In the genomic region with DNA sequence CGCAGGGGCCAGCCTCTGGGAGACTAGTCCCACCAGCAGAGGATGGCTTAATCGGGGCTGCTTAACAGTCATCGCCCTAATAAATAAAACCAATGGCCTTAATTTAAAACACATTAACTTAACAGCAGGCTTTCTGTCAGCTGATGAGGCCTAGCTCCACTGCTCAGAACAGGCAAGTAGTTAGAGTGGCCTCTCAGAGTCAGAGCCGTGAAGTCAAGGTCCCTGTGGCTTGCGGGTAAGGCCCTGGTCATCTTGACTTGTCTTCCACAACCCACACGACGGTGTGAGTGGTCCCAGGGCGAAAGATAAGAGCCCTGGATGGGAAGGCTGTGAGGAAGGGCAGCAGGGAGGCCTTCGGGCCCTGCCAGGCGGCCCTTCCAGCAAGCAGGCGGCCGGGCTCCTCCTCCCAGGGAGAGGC, we compare ENCODE assay signal across 8 cellular contexts. TPM values are rescaled to one million over a fixed set of nuclear protein-coding genes. Genes with fewer than 3 reads are reported as not detected.
DNase-seq lines count a peak whose midpoint lies in the region; ATAC-seq and TF ChIP-seq lines count a peak whose summit lies in the region.

No MANE protein-coding gene starts in this region.

- H3K4me3 Mint-ChIP-seq in activated naive CD8-positive, alpha-beta T cell treated with anti-CD3 and anti-CD28 coated beads, Interleukin-2, amount 50 U/mL, for 24 hours = peak overlapping the region; percentile 26

- H3K27ac Mint-ChIP-seq in activated naive CD8-positive, alpha-beta T cell treated with anti-CD3 and anti-CD28 coated beads, Interleukin-2, amount 50 U/mL, for 24 hours = peak overlapping the region; percentile 73

- no peak for TF ChIP-seq CTCF in stomach (IDR thresholded peaks at IDR 0.05)

- ATAC-seq in HG03097 (IDR thresholded peaks at IDR 0.05; ENCODE audit: low FRiP score, unreplicated experiment) = peak; percentile 3
- ATAC-seq in activated naive CD8-positive, alpha-beta T cell treated with anti-CD3 and anti-CD28 coated beads, Interleukin-2, amount 50 U/mL, for 24 hours = no peak
- no peak for ATAC-seq in HG03045 (IDR thresholded peaks at IDR 0.05; ENCODE audit: unreplicated experiment)
- ATAC-seq in GM21526 (IDR thresholded peaks at IDR 0.05; ENCODE audit: low FRiP score, unreplicated experiment) = no peak

- H3K36me3 Mint-ChIP-seq in activated naive CD8-positive, alpha-beta T cell treated with anti-CD3 and anti-CD28 coated beads, Interleukin-2, amount 50 U/mL, for 24 hours (ENCODE audit: low read depth) = peaks cover 2% of the 10 kb centered on the region

- DNase-seq in activated naive CD8-positive, alpha-beta T cell treated with anti-CD3 and anti-CD28 coated beads, Interleukin-2, amount 50 U/mL, for 24 hours = no peak
- no peak for DNase-seq in stomach
- no peak for DNase-seq in germinal center (ENCODE audit: low spot score)

- H3K27me3 Mint-ChIP-seq in activated naive CD8-positive, alpha-beta T cell treated with anti-CD3 and anti-CD28 coated beads, Interleukin-2, amount 50 U/mL, for 24 hours = no peaks in the 10 kb centered on the region

- no peak for TF ChIP-seq POLR2A in stomach (IDR thresholded peaks at IDR 0.05)

- WGBS in stomach, 5 donors = 48 to 57% (median 55%) methylated on average over 9 to 12 of the region's 12 CpGs

- no peak for TF ChIP-seq EP300 in stomach (IDR thresholded peaks at IDR 0.05)

- H3K27me3 ChIP-seq in iPS-20b (ENCODE audit: insufficient read depth, low read length) (no peaks in the 10 kb centered on the region), stomach (no peaks in the 10 kb centered on the region)

- peaks cover 21% of the 10 kb centered on the region for H3K4me1 Mint-ChIP-seq in activated naive CD8-positive, alpha-beta T cell treated with anti-CD3 and anti-CD28 coated beads, Interleukin-2, amount 50 U/mL, for 24 hours

- intact Hi-C loops in stomach (cut with DNase I; ENCODE audit: low total_unique reads) = loop anchor here (10.0 kb wide), 1 partner anchor 144 kb away; no protein-coding TSS in a partner anchor

- no peaks in the 10 kb centered on the region for H3K36me3 ChIP-seq in ES-I3 (ENCODE audit: insufficient read depth, low read length)
- peaks cover 6% of the 10 kb centered on the region for H3K36me3 ChIP-seq in iPS-20b (ENCODE audit: insufficient read depth, low read depth, low read length)
- H3K36me3 ChIP-seq in stomach = no peaks in the 10 kb centered on the region

- H3K4me3 ChIP-seq in iPS-20b (ENCODE audit: low read length) (peak overlapping the region; percentile 63; the same call in 1 of the 2 replicates), stomach (peak overlapping the region; percentile 64 to 76 (median 71))

- peak overlapping the region; percentile 58 for H3K9ac ChIP-seq in ES-I3 (ENCODE audit: low read depth, low read length)
- peak overlapping the region; percentile 66; the same call in 1 of the 2 replicates for H3K9ac ChIP-seq in iPS-20b (ENCODE audit: low read depth, low read length)

- H3K9me3 ChIP-seq in ES-I3 (ENCODE audit: control insufficient read depth, insufficient read depth, low read length) = no peaks in the 10 kb centered on the region
- no peaks in the 10 kb centered on the region for H3K9me3 ChIP-seq in iPS-20b (ENCODE audit: insufficient read depth, low read depth, low read length)
- H3K9me3 ChIP-seq in stomach = no peaks in the 10 kb centered on the region

- H3K4me1 ChIP-seq in ES-I3 (ENCODE audit: insufficient read depth, low read length) (peaks cover 36% of the 10 kb centered on the region), iPS-20b (ENCODE audit: insufficient read depth, low read length) (peaks cover 23% of the 10 kb centered on the region; the same call in 1 of the 2 replicates), stomach (peaks cover 28 to 58% (median 41%) of the 10 kb centered on the region in 4 donors)

- H3K9me3 Mint-ChIP-seq in activated naive CD8-positive, alpha-beta T cell treated with anti-CD3 and anti-CD28 coated beads, Interleukin-2, amount 50 U/mL, for 24 hours = no peaks in the 10 kb centered on the region

- H3K27ac ChIP-seq in iPS-20b (ENCODE audit: low read length) (no peak overlapping the region), stomach (peak overlapping the region; percentile 88 to 95 (median 91))

RNA-seq across cellular contexts. Expression of gene XXYLT1, which starts 11.8 kb away (rescaled TPM):
- 10 to 100 TPM in 4 of 5 donors, not detected in 1; 11.4 to 41.5 (median 13.8) TPM for total RNA-seq in stomach
- 1 to 10 TPM; 2.1 to 6.9 (median 2.6) TPM for polyA plus RNA-seq in stomach
